1 cellular context compared by ENCODE assay signal in the genomic region with DNA sequence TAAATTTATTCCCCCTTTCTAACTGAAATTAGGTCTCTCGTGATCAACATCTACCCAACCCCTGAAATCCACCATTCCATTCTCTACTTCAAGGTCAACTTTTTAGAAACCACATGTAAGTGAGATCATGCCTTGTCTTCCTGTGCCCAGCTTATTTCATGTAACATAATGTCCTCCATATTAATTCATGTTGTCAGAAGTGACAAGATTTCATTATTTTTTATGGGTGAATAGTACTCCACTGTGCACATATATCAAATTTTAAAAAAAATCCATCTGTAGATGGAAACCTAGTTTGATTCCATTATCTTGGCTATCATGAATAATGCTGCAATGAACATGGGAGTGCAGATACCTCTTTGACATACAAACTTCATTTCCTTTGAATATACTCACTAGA.
TF ChIP-seq lines count a peak whose summit lies in the region.

No MANE protein-coding gene starts in this region.

TF ChIP-seq in GM23338, 12 proteins besides CTCF, POLR2A, EP300 and RAD21:
- TF ChIP-seq, protein P1, sequence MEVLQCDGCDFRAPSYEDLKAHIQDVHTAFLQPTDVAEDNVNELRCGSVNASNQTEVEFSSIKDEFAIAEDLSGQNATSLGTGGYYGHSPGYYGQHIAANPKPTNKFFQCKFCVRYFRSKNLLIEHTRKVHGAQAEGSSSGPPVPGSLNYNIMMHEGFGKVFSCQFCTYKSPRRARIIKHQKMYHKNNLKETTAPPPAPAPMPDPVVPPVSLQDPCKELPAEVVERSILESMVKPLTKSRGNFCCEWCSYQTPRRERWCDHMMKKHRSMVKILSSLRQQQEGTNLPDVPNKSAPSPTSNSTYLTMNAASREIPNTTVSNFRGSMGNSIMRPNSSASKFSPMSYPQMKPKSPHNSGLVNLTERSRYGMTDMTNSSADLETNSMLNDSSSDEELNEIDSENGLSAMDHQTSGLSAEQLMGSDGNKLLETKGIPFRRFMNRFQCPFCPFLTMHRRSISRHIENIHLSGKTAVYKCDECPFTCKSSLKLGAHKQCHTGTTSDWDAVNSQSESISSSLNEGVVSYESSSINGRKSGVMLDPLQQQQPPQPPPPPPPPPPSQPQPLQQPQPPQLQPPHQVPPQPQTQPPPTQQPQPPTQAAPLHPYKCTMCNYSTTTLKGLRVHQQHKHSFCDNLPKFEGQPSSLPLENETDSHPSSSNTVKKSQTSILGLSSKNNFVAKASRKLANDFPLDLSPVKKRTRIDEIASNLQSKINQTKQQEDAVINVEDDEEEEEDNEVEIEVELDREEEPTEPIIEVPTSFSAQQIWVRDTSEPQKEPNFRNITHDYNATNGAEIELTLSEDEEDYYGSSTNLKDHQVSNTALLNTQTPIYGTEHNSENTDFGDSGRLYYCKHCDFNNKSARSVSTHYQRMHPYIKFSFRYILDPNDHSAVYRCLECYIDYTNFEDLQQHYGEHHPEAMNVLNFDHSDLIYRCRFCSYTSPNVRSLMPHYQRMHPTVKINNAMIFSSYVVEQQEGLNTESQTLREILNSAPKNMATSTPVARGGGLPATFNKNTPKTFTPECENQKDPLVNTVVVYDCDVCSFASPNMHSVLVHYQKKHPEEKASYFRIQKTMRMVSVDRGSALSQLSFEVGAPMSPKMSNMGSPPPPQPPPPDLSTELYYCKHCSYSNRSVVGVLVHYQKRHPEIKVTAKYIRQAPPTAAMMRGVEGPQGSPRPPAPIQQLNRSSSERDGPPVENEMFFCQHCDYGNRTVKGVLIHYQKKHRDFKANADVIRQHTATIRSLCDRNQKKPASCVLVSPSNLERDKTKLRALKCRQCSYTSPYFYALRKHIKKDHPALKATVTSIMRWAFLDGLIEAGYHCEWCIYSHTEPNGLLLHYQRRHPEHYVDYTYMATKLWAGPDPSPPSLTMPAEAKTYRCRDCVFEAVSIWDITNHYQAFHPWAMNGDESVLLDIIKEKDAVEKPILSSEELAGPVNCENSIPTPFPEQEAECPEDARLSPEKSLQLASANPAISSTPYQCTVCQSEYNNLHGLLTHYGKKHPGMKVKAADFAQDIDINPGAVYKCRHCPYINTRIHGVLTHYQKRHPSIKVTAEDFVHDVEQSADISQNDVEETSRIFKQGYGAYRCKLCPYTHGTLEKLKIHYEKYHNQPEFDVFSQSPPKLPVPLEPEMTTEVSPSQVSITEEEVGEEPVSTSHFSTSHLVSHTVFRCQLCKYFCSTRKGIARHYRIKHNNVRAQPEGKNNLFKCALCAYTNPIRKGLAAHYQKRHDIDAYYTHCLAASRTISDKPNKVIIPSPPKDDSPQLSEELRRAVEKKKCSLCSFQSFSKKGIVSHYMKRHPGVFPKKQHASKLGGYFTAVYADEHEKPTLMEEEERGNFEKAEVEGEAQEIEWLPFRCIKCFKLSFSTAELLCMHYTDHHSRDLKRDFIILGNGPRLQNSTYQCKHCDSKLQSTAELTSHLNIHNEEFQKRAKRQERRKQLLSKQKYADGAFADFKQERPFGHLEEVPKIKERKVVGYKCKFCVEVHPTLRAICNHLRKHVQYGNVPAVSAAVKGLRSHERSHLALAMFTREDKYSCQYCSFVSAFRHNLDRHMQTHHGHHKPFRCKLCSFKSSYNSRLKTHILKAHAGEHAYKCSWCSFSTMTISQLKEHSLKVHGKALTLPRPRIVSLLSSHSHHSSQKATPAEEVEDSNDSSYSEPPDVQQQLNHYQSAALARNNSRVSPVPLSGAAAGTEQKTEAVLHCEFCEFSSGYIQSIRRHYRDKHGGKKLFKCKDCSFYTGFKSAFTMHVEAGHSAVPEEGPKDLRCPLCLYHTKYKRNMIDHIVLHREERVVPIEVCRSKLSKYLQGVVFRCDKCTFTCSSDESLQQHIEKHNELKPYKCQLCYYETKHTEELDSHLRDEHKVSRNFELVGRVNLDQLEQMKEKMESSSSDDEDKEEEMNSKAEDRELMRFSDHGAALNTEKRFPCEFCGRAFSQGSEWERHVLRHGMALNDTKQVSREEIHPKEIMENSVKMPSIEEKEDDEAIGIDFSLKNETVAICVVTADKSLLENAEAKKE (CRISPR knock-in tag; IDR thresholded peaks at IDR 0.05): no peak
- TF ChIP-seq NANOG (IDR thresholded peaks at IDR 0.05; ENCODE audit: borderline replicate concordance) (no peak), EZH2phosphoT487 (IDR thresholded peaks at IDR 0.05; ENCODE audit: unreplicated experiment) (no peak), EZH2 (IDR thresholded peaks at IDR 0.05; ENCODE audit: low read depth, unreplicated experiment) (no peak), ZNF331 (CRISPR knock-in tag; IDR thresholded peaks at IDR 0.05; ENCODE audit: low read depth) (no peak), POLR2AphosphoS5 (IDR thresholded peaks at IDR 0.05; ENCODE audit: low read depth) (no peak), STAT1 (IDR thresholded peaks at IDR 0.05; ENCODE audit: unreplicated experiment) (no peak), JUNB (IDR thresholded peaks at IDR 0.05; ENCODE audit: unreplicated experiment) (no peak), ZNF114 (CRISPR knock-in tag; IDR thresholded peaks at IDR 0.05) (no peak), CREB1 (CRISPR knock-in tag; IDR thresholded peaks at IDR 0.05; ENCODE audit: low read depth) (no peak)
- TF ChIP-seq, protein P2, sequence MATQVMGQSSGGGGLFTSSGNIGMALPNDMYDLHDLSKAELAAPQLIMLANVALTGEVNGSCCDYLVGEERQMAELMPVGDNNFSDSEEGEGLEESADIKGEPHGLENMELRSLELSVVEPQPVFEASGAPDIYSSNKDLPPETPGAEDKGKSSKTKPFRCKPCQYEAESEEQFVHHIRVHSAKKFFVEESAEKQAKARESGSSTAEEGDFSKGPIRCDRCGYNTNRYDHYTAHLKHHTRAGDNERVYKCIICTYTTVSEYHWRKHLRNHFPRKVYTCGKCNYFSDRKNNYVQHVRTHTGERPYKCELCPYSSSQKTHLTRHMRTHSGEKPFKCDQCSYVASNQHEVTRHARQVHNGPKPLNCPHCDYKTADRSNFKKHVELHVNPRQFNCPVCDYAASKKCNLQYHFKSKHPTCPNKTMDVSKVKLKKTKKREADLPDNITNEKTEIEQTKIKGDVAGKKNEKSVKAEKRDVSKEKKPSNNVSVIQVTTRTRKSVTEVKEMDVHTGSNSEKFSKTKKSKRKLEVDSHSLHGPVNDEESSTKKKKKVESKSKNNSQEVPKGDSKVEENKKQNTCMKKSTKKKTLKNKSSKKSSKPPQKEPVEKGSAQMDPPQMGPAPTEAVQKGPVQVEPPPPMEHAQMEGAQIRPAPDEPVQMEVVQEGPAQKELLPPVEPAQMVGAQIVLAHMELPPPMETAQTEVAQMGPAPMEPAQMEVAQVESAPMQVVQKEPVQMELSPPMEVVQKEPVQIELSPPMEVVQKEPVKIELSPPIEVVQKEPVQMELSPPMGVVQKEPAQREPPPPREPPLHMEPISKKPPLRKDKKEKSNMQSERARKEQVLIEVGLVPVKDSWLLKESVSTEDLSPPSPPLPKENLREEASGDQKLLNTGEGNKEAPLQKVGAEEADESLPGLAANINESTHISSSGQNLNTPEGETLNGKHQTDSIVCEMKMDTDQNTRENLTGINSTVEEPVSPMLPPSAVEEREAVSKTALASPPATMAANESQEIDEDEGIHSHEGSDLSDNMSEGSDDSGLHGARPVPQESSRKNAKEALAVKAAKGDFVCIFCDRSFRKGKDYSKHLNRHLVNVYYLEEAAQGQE (IDR thresholded peaks at IDR 0.05; ENCODE audit: unreplicated experiment): no peak
- TF ChIP-seq, protein P3, sequence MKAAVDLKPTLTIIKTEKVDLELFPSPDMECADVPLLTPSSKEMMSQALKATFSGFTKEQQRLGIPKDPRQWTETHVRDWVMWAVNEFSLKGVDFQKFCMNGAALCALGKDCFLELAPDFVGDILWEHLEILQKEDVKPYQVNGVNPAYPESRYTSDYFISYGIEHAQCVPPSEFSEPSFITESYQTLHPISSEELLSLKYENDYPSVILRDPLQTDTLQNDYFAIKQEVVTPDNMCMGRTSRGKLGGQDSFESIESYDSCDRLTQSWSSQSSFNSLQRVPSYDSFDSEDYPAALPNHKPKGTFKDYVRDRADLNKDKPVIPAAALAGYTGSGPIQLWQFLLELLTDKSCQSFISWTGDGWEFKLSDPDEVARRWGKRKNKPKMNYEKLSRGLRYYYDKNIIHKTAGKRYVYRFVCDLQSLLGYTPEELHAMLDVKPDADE (IDR thresholded peaks at IDR 0.05): no peak
